10 cellular contexts compared by ENCODE assay signal in the genomic region with DNA sequence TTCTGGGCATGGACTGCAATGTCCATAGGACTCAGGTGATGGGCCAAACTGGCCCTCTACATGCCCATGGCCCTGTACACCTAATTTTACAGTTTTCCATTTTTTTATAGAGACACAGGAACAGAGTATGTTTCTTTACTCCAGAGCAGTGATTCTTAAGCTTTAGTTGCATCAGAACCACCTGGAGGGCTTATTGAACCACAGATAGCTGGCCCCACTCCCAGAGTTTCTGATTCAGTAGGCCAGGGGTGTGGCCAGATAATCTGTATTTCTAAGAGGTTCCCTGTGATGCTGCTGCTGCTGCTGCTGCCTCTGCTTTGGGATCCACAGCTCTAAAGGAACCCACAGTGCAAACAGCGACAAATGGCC. TPM values are rescaled to one million over a fixed set of nuclear protein-coding genes. Genes with fewer than 3 reads are reported as not detected.
DNase-seq lines count a peak whose midpoint lies in the region; ATAC-seq and TF ChIP-seq lines count a peak whose summit lies in the region.
"Had no signal": no experiment of that assay in that cellular context is flagged by ENCODE, and none has a peak within 500 bp of the region (broad histone marks: within the 10 kb centered on the region; RNA-seq: fewer than 3 reads in every experiment).

No MANE protein-coding gene starts in this region.

- peaks cover 16% of the 10 kb centered on the region for H3K27me3 Mint-ChIP-seq in GM23338 (ENCODE audit: insufficient read depth, low read depth, poor library complexity)

- H3K9me2 ChIP-seq in PC-9 (ENCODE audit: insufficient read depth) (no peaks in the 10 kb centered on the region), GM23338 (ENCODE audit: insufficient read depth) (no peaks in the 10 kb centered on the region)

- no peaks in the 10 kb centered on the region for H3K27me3 ChIP-seq in PC-9 (ENCODE audit: insufficient read depth, low read depth)
- no peaks in the 10 kb centered on the region for H3K27me3 ChIP-seq in upper lobe of right lung
- peaks cover 19% of the 10 kb centered on the region for H3K27me3 ChIP-seq in GM23338 (ENCODE audit: insufficient read depth)
- H3K27me3 ChIP-seq: upper lobe of left lung had no signal

- intact Hi-C loops in PC-9 (cut with micrococcal nuclease; ENCODE audit: unreplicated experiment), result loop anchor here (1.0 to 10.0 kb wide), 3 partner anchors 25 to 1100 kb away; a partner anchor contains a TSS
- intact Hi-C loops in upper lobe of right lung (cut with DNase I), result no loop called here

- H3F3A ChIP-seq in PC-9 (ENCODE audit: insufficient read depth, low read depth) (peaks cover 42% of the 10 kb centered on the region), GM23338 (replicated peaks; ENCODE audit: low read depth) (no peaks in the 10 kb centered on the region)

- H2AFZ ChIP-seq in PC-9, result peak overlapping the region; percentile 69; the same call in 1 of the 2 replicates
- H2AFZ ChIP-seq in GM23338, result no peak overlapping the region

- peak; percentile 53 for DNase-seq in ELR (ENCODE audit: low read depth)
- DNase-seq in PC-9, result peak; percentile 70 to 86
- DNase-seq in globus pallidus (ENCODE audit: low spot score), result peak; percentile 25
- no peak for DNase-seq in upper lobe of right lung
- no peak for DNase-seq in GM23338 (ENCODE audit: low spot score)
- DNase-seq in DMS53 treated with DMSO at 0.1 percent for 48 hours (lab: John Stamatoyannopoulos, UW; ENCODE audit: unreplicated experiment), result no peak

- H3K4me2 ChIP-seq in PC-9, result peak overlapping the region; percentile 82
- H3K4me2 ChIP-seq in GM23338, result no peak overlapping the region

- H3K79me2 ChIP-seq in PC-9 (ENCODE audit: low read depth) (no peaks in the 10 kb centered on the region), GM23338 (replicated peaks; ENCODE audit: insufficient read depth) (no peaks in the 10 kb centered on the region)

- H3K4me1 ChIP-seq in PC-9 (replicated peaks; ENCODE audit: insufficient read depth) (peaks cover 66% of the 10 kb centered on the region), upper lobe of right lung (peaks cover 23% of the 10 kb centered on the region), GM23338 (ENCODE audit: insufficient read depth) (peaks cover 43% of the 10 kb centered on the region)

- H3K4me3 Mint-ChIP-seq in GM23338, result no peak overlapping the region

- CTCF ChIA-PET in PC-9 (lab: Charles Lee), result interaction anchor here (0.5 to 0.6 kb wide), 2 partner anchors 13 to 935 kb away, joined by 3 to 4 read pairs; no protein-coding TSS in a partner anchor

- no peaks in the 10 kb centered on the region for H3K9me3 Mint-ChIP-seq in GM23338

- peaks cover 13% of the 10 kb centered on the region for H3K36me3 Mint-ChIP-seq in GM23338 (ENCODE audit: low read depth)

- H3K4me3 ChIP-seq in PC-9 (peak overlapping the region; percentile 30; the same call in 1 of the 2 replicates), upper lobe of right lung (no peak overlapping the region), GM23338 (no peak overlapping the region)
- H3K4me3 ChIP-seq: upper lobe of left lung had no signal

- ATAC-seq in HG03139 (IDR thresholded peaks at IDR 0.05; ENCODE audit: unreplicated experiment) (peak; percentile 55), upper lobe of right lung (no peak), HG02623 (IDR thresholded peaks at IDR 0.05; ENCODE audit: unreplicated experiment) (no peak), GM23338 (no peak)

- H3K9me3 ChIP-seq in PC-9 (ENCODE audit: insufficient read depth, low read depth) (no peaks in the 10 kb centered on the region), upper lobe of right lung (no peaks in the 10 kb centered on the region)
- H3K9me3 ChIP-seq: upper lobe of left lung had no signal

- H4K20me1 ChIP-seq in PC-9 (ENCODE audit: insufficient read depth), result no peaks in the 10 kb centered on the region
- H4K20me1 ChIP-seq in GM23338 (replicated peaks; ENCODE audit: insufficient read depth), result no peaks in the 10 kb centered on the region; the same call in 1 of the 2 replicates

- POLR2A ChIA-PET in PC-9 (lab: Charles Lee; ENCODE audit: unreplicated experiment), result interaction anchor here (0.6 to 0.9 kb wide), 3 partner anchors 11 to 145 kb away, joined by 5 to 7 read pairs (median 6); no protein-coding TSS in a partner anchor

- no TSS peak for BruUV-seq in PC-9 (replicated peaks; lab: Mats Ljungman, UMichigan)

- H3K27ac ChIP-seq in PC-9 (peak overlapping the region; percentile 94), upper lobe of right lung (peak overlapping the region; percentile 66), GM23338 (ENCODE audit: low read depth) (no peak overlapping the region)
- H3K27ac ChIP-seq: HL-60 had no signal

- no peaks in the 10 kb centered on the region for H3K36me3 ChIP-seq in PC-9 (ENCODE audit: low read depth)
- no peaks in the 10 kb centered on the region for H3K36me3 ChIP-seq in upper lobe of right lung
- no peaks in the 10 kb centered on the region; the same call in 1 of the 2 replicates for H3K36me3 ChIP-seq in GM23338 (ENCODE audit: insufficient read depth)
- H3K36me3 ChIP-seq: upper lobe of left lung had no signal

- H3K27ac Mint-ChIP-seq in GM23338, result no peak overlapping the region

- H3K4me1 Mint-ChIP-seq in GM23338, result peaks cover 62% of the 10 kb centered on the region

- TF ChIP-seq CTCF in PC-9 (conservative IDR thresholded peaks at IDR 0.05) (no peak), upper lobe of right lung (IDR thresholded peaks at IDR 0.05) (no peak), GM23338 (conservative IDR thresholded peaks at IDR 0.05; ENCODE audit: low read depth in 2 of 2) (no peak)

TF ChIP-seq in GM23338, 12 proteins besides CTCF, POLR2A, EP300 and RAD21 (continues in another document):
- TF ChIP-seq NANOG (IDR thresholded peaks at IDR 0.05; ENCODE audit: borderline replicate concordance) (no peak), ZNF114 (CRISPR knock-in tag; IDR thresholded peaks at IDR 0.05) (no peak), EZH2 (IDR thresholded peaks at IDR 0.05; ENCODE audit: low read depth, unreplicated experiment) (no peak), JUNB (IDR thresholded peaks at IDR 0.05; ENCODE audit: unreplicated experiment) (no peak), STAT1 (IDR thresholded peaks at IDR 0.05; ENCODE audit: unreplicated experiment) (no peak)
- TF ChIP-seq, protein P1, sequence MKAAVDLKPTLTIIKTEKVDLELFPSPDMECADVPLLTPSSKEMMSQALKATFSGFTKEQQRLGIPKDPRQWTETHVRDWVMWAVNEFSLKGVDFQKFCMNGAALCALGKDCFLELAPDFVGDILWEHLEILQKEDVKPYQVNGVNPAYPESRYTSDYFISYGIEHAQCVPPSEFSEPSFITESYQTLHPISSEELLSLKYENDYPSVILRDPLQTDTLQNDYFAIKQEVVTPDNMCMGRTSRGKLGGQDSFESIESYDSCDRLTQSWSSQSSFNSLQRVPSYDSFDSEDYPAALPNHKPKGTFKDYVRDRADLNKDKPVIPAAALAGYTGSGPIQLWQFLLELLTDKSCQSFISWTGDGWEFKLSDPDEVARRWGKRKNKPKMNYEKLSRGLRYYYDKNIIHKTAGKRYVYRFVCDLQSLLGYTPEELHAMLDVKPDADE (IDR thresholded peaks at IDR 0.05), result no peak
- TF ChIP-seq, protein P2, sequence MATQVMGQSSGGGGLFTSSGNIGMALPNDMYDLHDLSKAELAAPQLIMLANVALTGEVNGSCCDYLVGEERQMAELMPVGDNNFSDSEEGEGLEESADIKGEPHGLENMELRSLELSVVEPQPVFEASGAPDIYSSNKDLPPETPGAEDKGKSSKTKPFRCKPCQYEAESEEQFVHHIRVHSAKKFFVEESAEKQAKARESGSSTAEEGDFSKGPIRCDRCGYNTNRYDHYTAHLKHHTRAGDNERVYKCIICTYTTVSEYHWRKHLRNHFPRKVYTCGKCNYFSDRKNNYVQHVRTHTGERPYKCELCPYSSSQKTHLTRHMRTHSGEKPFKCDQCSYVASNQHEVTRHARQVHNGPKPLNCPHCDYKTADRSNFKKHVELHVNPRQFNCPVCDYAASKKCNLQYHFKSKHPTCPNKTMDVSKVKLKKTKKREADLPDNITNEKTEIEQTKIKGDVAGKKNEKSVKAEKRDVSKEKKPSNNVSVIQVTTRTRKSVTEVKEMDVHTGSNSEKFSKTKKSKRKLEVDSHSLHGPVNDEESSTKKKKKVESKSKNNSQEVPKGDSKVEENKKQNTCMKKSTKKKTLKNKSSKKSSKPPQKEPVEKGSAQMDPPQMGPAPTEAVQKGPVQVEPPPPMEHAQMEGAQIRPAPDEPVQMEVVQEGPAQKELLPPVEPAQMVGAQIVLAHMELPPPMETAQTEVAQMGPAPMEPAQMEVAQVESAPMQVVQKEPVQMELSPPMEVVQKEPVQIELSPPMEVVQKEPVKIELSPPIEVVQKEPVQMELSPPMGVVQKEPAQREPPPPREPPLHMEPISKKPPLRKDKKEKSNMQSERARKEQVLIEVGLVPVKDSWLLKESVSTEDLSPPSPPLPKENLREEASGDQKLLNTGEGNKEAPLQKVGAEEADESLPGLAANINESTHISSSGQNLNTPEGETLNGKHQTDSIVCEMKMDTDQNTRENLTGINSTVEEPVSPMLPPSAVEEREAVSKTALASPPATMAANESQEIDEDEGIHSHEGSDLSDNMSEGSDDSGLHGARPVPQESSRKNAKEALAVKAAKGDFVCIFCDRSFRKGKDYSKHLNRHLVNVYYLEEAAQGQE (IDR thresholded peaks at IDR 0.05; ENCODE audit: unreplicated experiment), result no peak

RNA-seq across cellular contexts. Expression of a gene that starts 5.1 kb away (rescaled TPM):
- total RNA-seq in PC-9 (2021) (40.2 and 77.6 TPM in 2 replicates), upper lobe of right lung (20.4 TPM)
- total RNA-seq in GM23338 (2014; rRNA removed; shearing (Covaris generic)), result 18.0 and 18.5 TPM in 2 replicates
- polyA plus RNA-seq in GM23338 (2016; fragmentation: Nextera tagmentation; extraction: Ambion mirVana), result 112 and 113 TPM in 2 replicates

RNA-seq across cellular contexts. Expression of a gene that starts 58.1 kb away (rescaled TPM):
- total RNA-seq in PC-9 (2021) (not detected in 2 replicates), upper lobe of right lung (2.1 TPM)
- total RNA-seq in GM23338 (2014; rRNA removed; shearing (Covaris generic)), result not detected in 2 replicates
- polyA plus RNA-seq in GM23338 (2016; fragmentation: Nextera tagmentation; extraction: Ambion mirVana), result not detected in 2 replicates

Comparison
In these comparisons a context has a peak if more than half of its experiments do, and no peak if none do; other contexts are left out.
1. DNase-seq: peak in ELR (single experiment), PC-9 (2 of 2) and globus pallidus (single experiment); none in upper lobe of right lung (single experiment), GM23338 (single experiment) and DMS53 treated with DMSO at 0.1 percent for 48 hours (single experiment).